ENCODE assay signal across 16 cellular contexts in the genomic region with DNA sequence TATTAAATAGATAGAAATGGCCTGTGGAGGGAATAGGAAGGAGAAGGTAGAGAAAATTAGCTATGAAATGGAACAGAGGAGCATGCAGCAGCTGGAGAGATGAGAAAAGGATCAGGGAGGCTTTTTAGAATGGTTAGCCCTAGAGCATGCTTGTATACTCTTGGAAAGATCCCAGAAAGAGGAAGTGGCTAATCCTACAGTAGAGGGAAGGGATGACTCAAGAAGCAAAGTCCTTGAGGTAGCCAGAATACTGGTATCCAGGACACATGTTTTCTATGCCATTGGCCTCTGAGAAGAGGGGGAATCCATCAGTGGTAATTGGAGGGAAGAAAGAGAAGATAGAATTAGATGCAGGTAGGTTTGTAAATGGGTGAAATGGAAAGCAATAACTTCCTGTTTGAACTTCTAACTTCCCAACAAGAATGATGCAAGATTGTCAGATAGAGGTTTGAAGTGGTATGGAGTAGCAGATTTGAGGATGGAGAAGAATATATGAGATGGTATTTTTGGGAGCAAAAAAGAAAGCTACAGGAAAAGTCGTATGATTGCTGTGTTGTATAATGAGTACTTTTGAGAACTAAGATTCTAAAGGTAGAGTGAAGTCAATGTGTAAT. TPM values are rescaled to one million over a fixed set of nuclear protein-coding genes. Genes with fewer than 3 reads are reported as not detected.
DNase-seq lines count a peak whose midpoint lies in the region; ATAC-seq, FAIRE-seq and TF ChIP-seq lines count a peak whose summit lies in the region.
"Had no signal": no experiment of that assay in that cellular context is flagged by ENCODE, and none has a peak within 500 bp of the region (broad histone marks: within the 10 kb centered on the region; RNA-seq: fewer than 3 reads in every experiment).

No MANE protein-coding gene starts in this region.

- H4K20me1 ChIP-seq in astrocyte (ENCODE audit: insufficient read depth, low read length) = no peaks in the 10 kb centered on the region

- no peak overlapping the region for H3K4me2 ChIP-seq in astrocyte (ENCODE audit: low read length)

- H3K27ac ChIP-seq in astrocyte (ENCODE audit: low read depth, low read length) = no peak overlapping the region
- H3K27ac ChIP-seq: skin epidermis had no signal

- DNase-seq in GM04504 (ENCODE audit: low read depth) = peak; percentile 38
- DNase-seq in MV-4-11 (lab: John Stamatoyannopoulos, UW) = peak; percentile 65
- peak; percentile 44 for DNase-seq in astrocyte (ENCODE audit: low read depth)
- DNase-seq in kidney tubule cell (ENCODE audit: low spot score) = peak; percentile 51
- no peak for DNase-seq in activated CD4-positive, alpha-beta T cell treated with anti-CD3 and anti-CD28 coated beads, Interleukin-2, amount 50 U/mL, for 4 hours
- no peak for DNase-seq in SW480 (ENCODE audit: low spot score)
- DNase-seq: activated naive CD4-positive, alpha-beta T cell treated with anti-CD3 and anti-CD28 coated beads, Interleukin-2, amount 10 ng/mL, durations not matched to agents 7 days and 5 days; COR-L47; NCI-H2029; NCI-H774; nucleus accumbens had no signal

- H3K9me3 ChIP-seq in astrocyte (ENCODE audit: insufficient read depth, low read depth, low read length) = no peaks in the 10 kb centered on the region

- H3K4me1 ChIP-seq in astrocyte (ENCODE audit: insufficient read depth, low read length) = no peaks in the 10 kb centered on the region

- no peaks in the 10 kb centered on the region for H3K9me3 Mint-ChIP-seq in astrocyte (ENCODE audit: unreplicated experiment)
- H3K9me3 Mint-ChIP-seq: activated naive CD4-positive, alpha-beta T cell treated with anti-CD3 and anti-CD28 coated beads, Interleukin-2, amount 10 ng/mL, durations not matched to agents 7 days and 5 days; WTC11 had no signal

- FAIRE-seq in astrocyte (lab: Jason Lieb, UNC) = no peak

- ATAC-seq in HG03095 (IDR thresholded peaks at IDR 0.05; ENCODE audit: unreplicated experiment) (no peak), HG03378 (IDR thresholded peaks at IDR 0.05; ENCODE audit: unreplicated experiment) (no peak)
- ATAC-seq: WTC11 had no signal

- H3K4me1 Mint-ChIP-seq in astrocyte (ENCODE audit: low read depth, unreplicated experiment) = peaks cover 10% of the 10 kb centered on the region
- H3K4me1 Mint-ChIP-seq: activated naive CD4-positive, alpha-beta T cell treated with anti-CD3 and anti-CD28 coated beads, Interleukin-2, amount 10 ng/mL, durations not matched to agents 7 days and 5 days; memory B cell; WTC11 had no signal

- H3K4me3 ChIP-seq in astrocyte (ENCODE audit: insufficient read depth, low read depth, low read length) = no peak overlapping the region
- H3K4me3 ChIP-seq: skin epidermis had no signal

- H3K36me3 Mint-ChIP-seq in astrocyte (ENCODE audit: low read depth, unreplicated experiment) = no peaks in the 10 kb centered on the region
- H3K36me3 Mint-ChIP-seq: activated naive CD4-positive, alpha-beta T cell treated with anti-CD3 and anti-CD28 coated beads, Interleukin-2, amount 10 ng/mL, durations not matched to agents 7 days and 5 days; memory B cell; WTC11 had no signal

- no peaks in the 10 kb centered on the region for H3K27me3 Mint-ChIP-seq in astrocyte (ENCODE audit: low read depth, unreplicated experiment)

- no peak overlapping the region for H3K9ac ChIP-seq in astrocyte (ENCODE audit: low read length)

- no peaks in the 10 kb centered on the region for H3K27me3 ChIP-seq in astrocyte (ENCODE audit: insufficient read depth, low read length)

- TF ChIP-seq CTCF in astrocyte (IDR thresholded peaks at IDR 0.05; ENCODE audit: insufficient read depth, low read depth, low read length) = no peak

- no peak overlapping the region for H2AFZ ChIP-seq in astrocyte (ENCODE audit: low read depth, low read length)

- no peaks in the 10 kb centered on the region for H3K36me3 ChIP-seq in astrocyte (ENCODE audit: insufficient read depth, low read length)

- H3K79me2 ChIP-seq in astrocyte (ENCODE audit: insufficient read depth, low read length) = no peaks in the 10 kb centered on the region

- no peak overlapping the region for H3K27ac Mint-ChIP-seq in astrocyte (ENCODE audit: unreplicated experiment)
- H3K27ac Mint-ChIP-seq: activated naive CD4-positive, alpha-beta T cell treated with anti-CD3 and anti-CD28 coated beads, Interleukin-2, amount 10 ng/mL, durations not matched to agents 7 days and 5 days; memory B cell; WTC11 had no signal

- H3K4me3 Mint-ChIP-seq in astrocyte (ENCODE audit: unreplicated experiment) = no peak overlapping the region
- H3K4me3 Mint-ChIP-seq: activated naive CD4-positive, alpha-beta T cell treated with anti-CD3 and anti-CD28 coated beads, Interleukin-2, amount 10 ng/mL, durations not matched to agents 7 days and 5 days; memory B cell; WTC11 had no signal

RNA-seq across cellular contexts. Expression of gene OSBPL6, which starts 17.1 kb away (rescaled TPM):
- 13.4 and 13.7 TPM in 2 replicates for total RNA-seq in astrocyte

Comparison
In these comparisons a context has a peak if more than half of its experiments do, and no peak if none do; other contexts are left out.
1. DNase-seq: peak in GM04504 (single experiment), MV-4-11 (single experiment), astrocyte (single experiment) and kidney tubule cell (single experiment); none in activated CD4-positive, alpha-beta T cell treated with anti-CD3 and anti-CD28 coated beads, Interleukin-2, amount 50 U/mL, for 4 hours (0 of 2) and SW480 (single experiment).